8 cellular contexts compared by ENCODE assay signal in genomic region chr1:52142220-52143153, GRCh38. TPM values are rescaled to one million over a fixed set of nuclear protein-coding genes. Genes with fewer than 3 reads are reported as not detected.
DNase-seq lines count a peak whose midpoint lies in the region; ATAC-seq and TF ChIP-seq lines count a peak whose summit lies in the region.

No MANE protein-coding gene starts in this region.

- no peaks in the 10 kb centered on the region for H3K36me3 Mint-ChIP-seq in activated T-helper 1 cell treated with anti-CD3 and anti-CD28 coated beads, Interleukin-12 subunit alpha, Interleukin-12 subunit beta, Interleukin-2, Interleukin-4 antibody, amounts not matched to agents 30 ng/mL and 10 ng/mL and 1 ng/mL, durations not matched to agents 14 hours and 24 hours and 36 hours (ENCODE audit: low read depth)
- H3K36me3 Mint-ChIP-seq in nephron (ENCODE audit: low read depth) (no peaks in the 10 kb centered on the region), type B pancreatic cell (no peaks in the 10 kb centered on the region)

- peak overlapping the region; percentile 8 for H3K27ac Mint-ChIP-seq in activated T-helper 1 cell treated with anti-CD3 and anti-CD28 coated beads, Interleukin-12 subunit alpha, Interleukin-12 subunit beta, Interleukin-2, Interleukin-4 antibody, amounts not matched to agents 30 ng/mL and 10 ng/mL and 1 ng/mL, durations not matched to agents 14 hours and 24 hours and 36 hours
- H3K27ac Mint-ChIP-seq in nephron (peak overlapping the region; percentile 94 to 98 (median 98)), type B pancreatic cell (peak overlapping the region; percentile 91)

- H3K4me3 Mint-ChIP-seq in activated T-helper 1 cell treated with anti-CD3 and anti-CD28 coated beads, Interleukin-12 subunit alpha, Interleukin-12 subunit beta, Interleukin-2, Interleukin-4 antibody, amounts not matched to agents 30 ng/mL and 10 ng/mL and 1 ng/mL, durations not matched to agents 14 hours and 24 hours and 36 hours = peak overlapping the region; percentile 74
- peak overlapping the region; percentile 87 to 95 (median 92) for H3K4me3 Mint-ChIP-seq in nephron
- H3K4me3 Mint-ChIP-seq in type B pancreatic cell = peak overlapping the region; percentile 94

- TF ChIP-seq CTCF in fibroblast of pulmonary artery (IDR thresholded peaks at IDR 0.05; ENCODE audit: low read length, missing control alignments) (no peak), nephron (IDR thresholded peaks at IDR 0.05; ENCODE audit: unreplicated experiment in 3 of 3) (no peak), type B pancreatic cell (conservative IDR thresholded peaks at IDR 0.05) (peak; percentile 26)

- peak overlapping the region; percentile 85 for H3K4me3 ChIP-seq in fibroblast of pulmonary artery (replicated peaks; ENCODE audit: low read depth, low read length)

- H3K4me1 Mint-ChIP-seq in activated T-helper 1 cell treated with anti-CD3 and anti-CD28 coated beads, Interleukin-12 subunit alpha, Interleukin-12 subunit beta, Interleukin-2, Interleukin-4 antibody, amounts not matched to agents 30 ng/mL and 10 ng/mL and 1 ng/mL, durations not matched to agents 14 hours and 24 hours and 36 hours (ENCODE audit: low read depth) = peaks cover 34% of the 10 kb centered on the region
- H3K4me1 Mint-ChIP-seq in nephron = peaks cover 17% of the 10 kb centered on the region
- peaks cover 16% of the 10 kb centered on the region for H3K4me1 Mint-ChIP-seq in type B pancreatic cell (ENCODE audit: unreplicated experiment)

- DNase-seq in Ammon's horn (ENCODE audit: low spot score) (peak; percentile 42), NOMO-1 treated with DMSO at 0.1 percent for 48 hours (lab: John Stamatoyannopoulos, UW; ENCODE audit: unreplicated experiment) (peak; percentile 22), fibroblast of pulmonary artery (ENCODE audit: low read depth) (peak; percentile 59), type B pancreatic cell (ENCODE audit: extremely low spot score, unreplicated experiment) (peak; percentile 75)
- DNase-seq in activated T-helper 1 cell treated with anti-CD3 and anti-CD28 coated beads, Interleukin-12 subunit alpha, Interleukin-12 subunit beta, Interleukin-2, Interleukin-4 antibody, amounts not matched to agents 30 ng/mL and 10 ng/mL and 1 ng/mL, durations not matched to agents 14 hours and 24 hours and 36 hours (ENCODE audit: low spot score) = no peak

- ATAC-seq in GM18907 (IDR thresholded peaks at IDR 0.05; ENCODE audit: unreplicated experiment) (peak; percentile 40), HG03159 (IDR thresholded peaks at IDR 0.05; ENCODE audit: unreplicated experiment) (peak; percentile 34)

- no peaks in the 10 kb centered on the region for H3K9me3 Mint-ChIP-seq in activated T-helper 1 cell treated with anti-CD3 and anti-CD28 coated beads, Interleukin-12 subunit alpha, Interleukin-12 subunit beta, Interleukin-2, Interleukin-4 antibody, amounts not matched to agents 30 ng/mL and 10 ng/mL and 1 ng/mL, durations not matched to agents 14 hours and 24 hours and 36 hours
- H3K9me3 Mint-ChIP-seq in nephron (no peaks in the 10 kb centered on the region), type B pancreatic cell (no peaks in the 10 kb centered on the region)

- intact Hi-C loops in activated T-helper 1 cell treated with anti-CD3 and anti-CD28 coated beads, Interleukin-12 subunit alpha, Interleukin-12 subunit beta, Interleukin-2, Interleukin-4 antibody, amounts not matched to agents 30 ng/mL and 10 ng/mL and 1 ng/mL, durations not matched to agents 14 hours and 24 hours and 36 hours (cut with micrococcal nuclease) = loop anchor here (1.0 to 5.0 kb wide), 4 partner anchors 86 to 265 kb away; partner anchors contain the start of genes BTF3L4 and NRDC

- peaks cover 49% of the 10 kb centered on the region for H3K27me3 Mint-ChIP-seq in activated T-helper 1 cell treated with anti-CD3 and anti-CD28 coated beads, Interleukin-12 subunit alpha, Interleukin-12 subunit beta, Interleukin-2, Interleukin-4 antibody, amounts not matched to agents 30 ng/mL and 10 ng/mL and 1 ng/mL, durations not matched to agents 14 hours and 24 hours and 36 hours (ENCODE audit: insufficient read depth)
- H3K27me3 Mint-ChIP-seq in nephron (ENCODE audit: low read depth) (no peaks in the 10 kb centered on the region), type B pancreatic cell (no peaks in the 10 kb centered on the region)

RNA-seq across cellular contexts. Expression of gene ZFYVE9, which starts 0.6 kb away (rescaled TPM):
- 3.2 and 4.1 TPM in 2 replicates for total RNA-seq in activated T-helper 1 cell treated with anti-CD3 and anti-CD28 coated beads, Interleukin-12 subunit alpha, Interleukin-12 subunit beta, Interleukin-2, Interleukin-4 antibody, amounts not matched to agents 30 ng/mL and 10 ng/mL and 1 ng/mL, durations not matched to agents 14 hours and 24 hours and 36 hours
- total RNA-seq in type B pancreatic cell (ENCODE audit: low replicate concordance) = 25.8 and 30.6 TPM in 2 replicates

Comparison
In these comparisons a context has a peak if more than half of its experiments do, and no peak if none do; other contexts are left out.
1. H3K27ac Mint-ChIP-seq: peak in every context shown above with its lines; median percentile 98 in nephron; 91 in type B pancreatic cell; 8 in activated T-helper 1 cell treated with anti-CD3 and anti-CD28 coated beads, Interleukin-12 subunit alpha, Interleukin-12 subunit beta, Interleukin-2, Interleukin-4 antibody, amounts not matched to agents 30 ng/mL and 10 ng/mL and 1 ng/mL, durations not matched to agents 14 hours and 24 hours and 36 hours.